18 cellular contexts compared by ENCODE assay signal in genomic region chr19:7965259-7965841, GRCh38. TPM values are rescaled to one million over a fixed set of nuclear protein-coding genes. Genes with fewer than 3 reads are reported as not detected.
"Had no signal": no experiment of that assay in that cellular context is flagged by ENCODE, and none has a peak within 500 bp of the region (broad histone marks: within the 10 kb centered on the region; RNA-seq: fewer than 3 reads in every experiment).

No MANE protein-coding gene starts in this region.

- H3K9me3 Mint-ChIP-seq: brain; natural killer cell; stimulated activated memory B cell treated with anti-CD40 and anti-IgM and Interleukin-4, amounts not matched to agents 10 μg/mL and 1 μg/mL and 100 μg/mL, for 72 hours had no signal

- H3K4me3 ChIP-seq: esophagus muscularis mucosa, lung, mucosa of descending colon, psoas muscle, right lobe of liver, upper lobe of left lung had no signal

- H3K4me3 Mint-ChIP-seq: brain; natural killer cell; stimulated activated memory B cell treated with anti-CD40 and anti-IgM and Interleukin-4, amounts not matched to agents 10 μg/mL and 1 μg/mL and 100 μg/mL, for 72 hours had no signal

- H3K27ac Mint-ChIP-seq: stimulated activated memory B cell treated with anti-CD40 and anti-IgM and Interleukin-4, amounts not matched to agents 10 μg/mL and 1 μg/mL and 100 μg/mL, for 72 hours had no signal

- H3K27me3 Mint-ChIP-seq: brain; stimulated activated memory B cell treated with anti-CD40 and anti-IgM and Interleukin-4, amounts not matched to agents 10 μg/mL and 1 μg/mL and 100 μg/mL, for 72 hours had no signal

- DNase-seq: activated CD4-positive, alpha-beta T cell treated with anti-CD3 and anti-CD28 coated beads for 4 hours; activated CD8-positive, alpha-beta memory T cell treated with anti-CD3 and anti-CD28 coated beads for 24 hours; activated gamma-delta T cell; cerebellar nuclear complex; head of caudate nucleus; left colon; mucosa of descending colon; natural killer cell; occipital lobe; psoas muscle; right lobe of liver; T-helper 9 cell; upper lobe of left lung had no signal

- ATAC-seq: left colon; mucosa of descending colon; natural killer cell; right lobe of liver; stimulated activated memory B cell treated with anti-CD40 and anti-IgM and Interleukin-4, amounts not matched to agents 10 μg/mL and 1 μg/mL and 100 μg/mL, for 72 hours had no signal

- H3K4me1 Mint-ChIP-seq: brain; stimulated activated memory B cell treated with anti-CD40 and anti-IgM and Interleukin-4, amounts not matched to agents 10 μg/mL and 1 μg/mL and 100 μg/mL, for 72 hours had no signal

RNA-seq across cellular contexts. Expression of gene TGFBR3L, which starts 50.7 kb away (rescaled TPM):
- total RNA-seq: occipital lobe, SK-MEL-5 had no signal
